Comparison of ENCODE assay signal across 8 cellular contexts in the genomic region with DNA sequence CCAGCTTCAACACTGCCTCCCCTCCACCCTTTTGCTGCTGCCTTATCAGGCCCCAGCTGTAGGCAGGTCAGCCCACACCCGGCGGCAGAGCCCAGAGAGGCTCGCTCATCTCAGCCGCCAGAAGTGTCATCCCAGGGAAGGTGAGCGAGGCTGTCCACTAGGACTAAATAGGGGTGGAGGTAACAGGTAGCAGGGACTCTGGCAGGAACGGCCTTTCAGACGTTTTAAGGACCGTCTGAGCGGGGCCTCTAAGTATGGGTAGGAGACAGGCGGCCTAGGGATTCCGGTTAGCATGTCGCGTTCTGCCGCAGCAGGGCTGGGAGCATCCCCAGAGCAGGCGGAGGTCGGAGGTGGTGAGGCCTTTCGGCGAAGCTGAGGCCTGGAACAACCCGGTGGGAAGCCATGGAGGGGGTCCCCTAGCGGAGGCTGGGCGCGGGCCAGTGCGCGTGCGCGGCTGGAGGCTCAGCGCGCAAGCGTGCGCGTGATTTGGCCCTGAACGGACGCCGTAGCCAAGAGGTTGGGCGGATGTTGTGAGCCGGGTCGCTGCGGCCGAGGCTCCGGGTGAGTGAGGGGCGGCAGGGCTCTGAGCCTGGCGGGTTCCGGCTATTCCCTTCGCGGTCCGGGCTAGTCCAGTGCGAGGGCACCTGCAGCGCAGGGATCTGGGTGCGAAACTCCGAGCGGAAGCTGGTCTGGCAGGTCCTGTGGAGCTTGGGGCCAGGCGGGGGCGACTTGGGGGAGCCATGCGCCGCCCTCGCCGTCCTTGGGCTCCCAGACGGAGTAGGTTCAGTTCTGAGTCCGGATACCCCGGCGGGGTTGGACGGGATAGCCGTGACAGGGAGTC. TPM values are rescaled to one million over a fixed set of nuclear protein-coding genes. Genes with fewer than 3 reads are reported as not detected.
DNase-seq lines count a peak whose midpoint lies in the region; ATAC-seq lines count a peak whose summit lies in the region.

A gene (minus strand): TSS at position 429 of the 841 bp plus-strand sequence. CDS start 783 bp downstream, outside the sequence.
A gene (plus strand): TSS at position 512 of the 841 bp plus-strand sequence. CDS start 1,609 bp downstream, outside the sequence.

- H3K27ac Mint-ChIP-seq in activated CD4-positive, alpha-beta memory T cell treated with anti-CD3 and anti-CD28 coated beads for 36 hours: peak within 1 kb of the TSS; percentile 85

- H3K36me3 Mint-ChIP-seq in activated CD4-positive, alpha-beta memory T cell treated with anti-CD3 and anti-CD28 coated beads for 36 hours: peaks cover 8% of the 10 kb centered on the region

- H3K36me3 ChIP-seq in endocrine pancreas (ENCODE audit: control insufficient read depth, insufficient read depth, low read length): no peaks in the 10 kb centered on the region

- H3K4me1 ChIP-seq in endocrine pancreas (ENCODE audit: control insufficient read depth, insufficient read depth, low read length): no peaks in the 10 kb centered on the region

- ATAC-seq in GM19328 (IDR thresholded peaks at IDR 0.05; ENCODE audit: unreplicated experiment): peak; percentile 67

- peak within 1 kb of the TSS; percentile 72 for H3K4me3 ChIP-seq in endocrine pancreas (ENCODE audit: control insufficient read depth, insufficient read depth, low read length)

- peaks cover 1% of the 10 kb centered on the region for H3K27me3 Mint-ChIP-seq in activated CD4-positive, alpha-beta memory T cell treated with anti-CD3 and anti-CD28 coated beads for 36 hours

- peak; percentile 85 for DNase-seq in ACHN
- DNase-seq in HPDE6-E6E7 (ENCODE audit: extremely low spot score): peak; percentile 46
- peak; percentile 95 for DNase-seq in activated CD4-positive, alpha-beta memory T cell treated with anti-CD3 and anti-CD28 coated beads for 36 hours
- peak; percentile 77 for DNase-seq in middle frontal gyrus (ENCODE audit: extremely low spot score, low spot score)
- peak; percentile 84 to 86 for DNase-seq in stimulated activated CD8-positive, alpha-beta memory T cell treated with anti-CD3 and anti-CD28 coated beads, Interleukin-2, amount 100 ng/mL, for 48 hours (ENCODE audit: low read depth in 2 of 2)
- no peak for DNase-seq in SHP77 (lab: John Stamatoyannopoulos, UW)

- CTCF ChIA-PET in activated CD4-positive, alpha-beta memory T cell treated with anti-CD3 and anti-CD28 coated beads for 36 hours (lab: Charles Lee): interaction anchor here (0.9 to 1.3 kb wide), 4 partner anchors 12 to 149 kb away, joined by 3 to 4 read pairs (median 3); a partner anchor contains a TSS

- in situ Hi-C loops in ACHN (cut with HindIII; ENCODE audit: low pct_ligation_motif_present, low pct_unique_long_range_greater_than_20kb, low sequenced_read_pairs): no loop called here

- intact Hi-C loops in activated CD4-positive, alpha-beta memory T cell treated with anti-CD3 and anti-CD28 coated beads for 36 hours (cut with micrococcal nuclease): loop anchor here (1.0 kb wide), 1 partner anchor 15 kb away; a partner anchor contains a TSS

- POLR2A ChIA-PET in activated CD4-positive, alpha-beta memory T cell treated with anti-CD3 and anti-CD28 coated beads for 36 hours (lab: Charles Lee): interaction anchor here (1.0 kb wide), 1 partner anchor 149 kb away, joined by 3 read pairs; no protein-coding TSS in a partner anchor

- H3K4me1 Mint-ChIP-seq in activated CD4-positive, alpha-beta memory T cell treated with anti-CD3 and anti-CD28 coated beads for 36 hours (ENCODE audit: low read depth): peaks cover 32% of the 10 kb centered on the region

- H3K27me3 ChIP-seq in endocrine pancreas (ENCODE audit: control insufficient read depth, insufficient read depth, low read length): no peaks in the 10 kb centered on the region

- H3K4me3 Mint-ChIP-seq in activated CD4-positive, alpha-beta memory T cell treated with anti-CD3 and anti-CD28 coated beads for 36 hours: peak within 1 kb of the TSS; percentile 98

- H3K9me3 ChIP-seq in endocrine pancreas (ENCODE audit: control insufficient read depth, low read length): no peaks in the 10 kb centered on the region

- no peaks in the 10 kb centered on the region for H3K9me3 Mint-ChIP-seq in activated CD4-positive, alpha-beta memory T cell treated with anti-CD3 and anti-CD28 coated beads for 36 hours

- H3K9ac ChIP-seq in endocrine pancreas (ENCODE audit: control insufficient read depth, insufficient read depth, low read length): peak within 1 kb of the TSS; percentile 91

RNA-seq across cellular contexts. Expression of the first gene that starts in this region (rescaled TPM):
- total RNA-seq in activated CD4-positive, alpha-beta memory T cell treated with anti-CD3 and anti-CD28 coated beads for 36 hours: 1 to 10 TPM; 8.1 to 8.2 TPM

RNA-seq across cellular contexts. Expression of the second gene that starts in this region (rescaled TPM):
- 10 to 100 TPM; 21.0 to 29.7 TPM for total RNA-seq in activated CD4-positive, alpha-beta memory T cell treated with anti-CD3 and anti-CD28 coated beads for 36 hours

Comparison
In these comparisons a context has a peak if more than half of its experiments do, and no peak if none do; other contexts are left out.
1. DNase-seq: peak in ACHN (single experiment), HPDE6-E6E7 (single experiment), activated CD4-positive, alpha-beta memory T cell treated with anti-CD3 and anti-CD28 coated beads for 36 hours (single experiment), middle frontal gyrus (single experiment) and stimulated activated CD8-positive, alpha-beta memory T cell treated with anti-CD3 and anti-CD28 coated beads, Interleukin-2, amount 100 ng/mL, for 48 hours (2 of 2); none in SHP77 (0 of 2).